7 cellular contexts compared by ENCODE assay signal in genomic region chr10:13489035-13489434, GRCh38.
"Had no signal": no experiment of that assay in that cellular context is flagged by ENCODE, and none has a peak within 500 bp of the region (broad histone marks: within the 10 kb centered on the region; RNA-seq: fewer than 3 reads in every experiment).

No MANE protein-coding gene starts in this region.

- ATAC-seq: HCT116, K562 had no signal

- DNase-seq: GOT3, HFFc6, IMR-90, KG1 had no signal

- H3K9me3 Mint-ChIP-seq: HFFc6 had no signal

- H3K4me3 ChIP-seq: HAP-1, K562 had no signal

- H3K27ac Mint-ChIP-seq: HFFc6 had no signal

- H3K4me1 ChIP-seq: HAP-1 had no signal

- H3K4me3 Mint-ChIP-seq: HFFc6 had no signal

- H3K9me3 ChIP-seq: HAP-1 had no signal
